Comparison of ENCODE assay signal across 11 cellular contexts in the genomic region with DNA sequence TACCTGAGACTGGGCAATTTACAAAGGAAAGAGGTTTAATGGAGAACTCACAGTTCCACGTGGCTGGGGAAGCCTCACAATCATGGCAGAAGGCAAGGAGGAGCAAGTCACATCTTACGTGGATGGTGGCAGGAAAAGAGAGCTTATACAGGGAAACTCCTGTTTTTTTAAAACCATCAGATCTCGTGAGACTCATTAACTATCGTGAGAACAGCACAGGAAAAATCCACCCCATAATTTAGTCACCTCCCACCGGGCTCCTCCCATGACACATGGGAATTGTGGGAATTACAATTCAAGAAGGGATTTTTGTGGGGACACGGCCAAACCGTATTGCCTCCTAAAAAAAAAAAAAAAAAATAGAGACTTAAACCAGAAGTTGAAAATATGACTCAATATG. TPM values are rescaled to one million over a fixed set of nuclear protein-coding genes. Genes with fewer than 3 reads are reported as not detected.
"Had no signal": no experiment of that assay in that cellular context is flagged by ENCODE, and none has a peak within 500 bp of the region (broad histone marks: within the 10 kb centered on the region; RNA-seq: fewer than 3 reads in every experiment).

No MANE protein-coding gene starts in this region.

RNA-seq across cellular contexts. Expression of gene PLPPR1, which starts 11.1 kb away (rescaled TPM):
- total RNA-seq: natural killer cell; natural killer cell treated with Interleukin-12 subunit alpha and Interleukin-12 subunit beta and Interleukin-15 and Interleukin-18, amount 100 ng/mL, for 72 hours; omental fat pad; osteoblast; osteocyte; posterior vena cava; renal cortical epithelial cell; right atrium auricular region; right cardiac atrium; smooth muscle cell; spleen had no signal
- polyA plus RNA-seq: right cardiac atrium, smooth muscle cell, spleen had no signal
